ENCODE assay signal across 19 cellular contexts in genomic region chr7:27920281-27920946, GRCh38.
DNase-seq lines count a peak whose midpoint lies in the region; ATAC-seq and TF ChIP-seq lines count a peak whose summit lies in the region.
"Had no signal": no experiment of that assay in that cellular context is flagged by ENCODE, and none has a peak within 500 bp of the region (broad histone marks: within the 10 kb centered on the region; RNA-seq: fewer than 3 reads in every experiment).

No MANE protein-coding gene starts in this region.

- H3K4me1 ChIP-seq in DOHH2 (ENCODE audit: control insufficient read depth, low read length): peaks cover 81% of the 10 kb centered on the region
- H3K4me1 ChIP-seq in KMS-11 (ENCODE audit: low read depth, poor library complexity, severe bottlenecking): peaks cover 11% of the 10 kb centered on the region
- peaks cover 29% of the 10 kb centered on the region for H3K4me1 ChIP-seq in neural progenitor cell

- no peaks in the 10 kb centered on the region for H3K9me2 ChIP-seq in DOHH2 (replicated peaks; ENCODE audit: control insufficient read depth, low read length)

- peaks cover 12% of the 10 kb centered on the region for H3K36me3 ChIP-seq in DOHH2 (ENCODE audit: control insufficient read depth, low read length)
- H3K36me3 ChIP-seq in KMS-11 (ENCODE audit: insufficient read depth): no peaks in the 10 kb centered on the region
- no peaks in the 10 kb centered on the region for H3K36me3 ChIP-seq in neural progenitor cell
- H3K36me3 ChIP-seq: esophagus muscularis mucosa, HAP-1, tibial artery had no signal

- H3K36me3 Mint-ChIP-seq in WTC11: peaks cover 13% of the 10 kb centered on the region
- H3K36me3 Mint-ChIP-seq in neural progenitor cell: no peaks in the 10 kb centered on the region

- POLR2A ChIA-PET in WTC11 (lab: Charles Lee): no interaction called here

- TF ChIP-seq CTCF in DOHH2 (IDR thresholded peaks at IDR 0.05; ENCODE audit: low read depth, low read length, poor library complexity, severe bottlenecking) (no peak), KMS-11 (conservative IDR thresholded peaks at IDR 0.05; ENCODE audit: low read depth, low read length) (no peak), WTC11 (IDR thresholded peaks at IDR 0.05) (no peak), neural progenitor cell (IDR thresholded peaks at IDR 0.05) (no peak)

- H3K27ac Mint-ChIP-seq in WTC11 (peak overlapping the region; percentile 24; the same call in 1 of the 2 replicates), neural progenitor cell (no peak overlapping the region)
- H3K27ac Mint-ChIP-seq: activated B cell treated with CpG ODN at 0.5 μM for 24 hours; activated CD8-positive, alpha-beta T cell treated with anti-CD3 and anti-CD28 coated beads, Interleukin-2, amount 10 ng/mL, durations not matched to agents 7 days and 5 days; activated T-cell treated with anti-CD3 and anti-CD28 coated beads, Interleukin-2, amount 50 U/mL, for 24 hours; CD4-positive, CD25-positive, alpha-beta regulatory T cell; naive thymus-derived CD8-positive, alpha-beta T cell had no signal

- peak overlapping the region; percentile 77 for H3K4me2 ChIP-seq in DOHH2 (ENCODE audit: low read length)
- H3K4me2 ChIP-seq in KMS-11: peak overlapping the region; percentile 41
- H3K4me2 ChIP-seq in neural progenitor cell: peak overlapping the region; percentile 65

- H3K9ac ChIP-seq in KMS-11: no peak overlapping the region
- no peak overlapping the region for H3K9ac ChIP-seq in neural progenitor cell

- DNase-seq in WTC11 (ENCODE audit: low spot score) (no peak), neural progenitor cell (ENCODE audit: low spot score) (no peak), putamen (ENCODE audit: low spot score) (no peak), posterior vena cava (ENCODE audit: low spot score) (no peak), NCI-H345 (lab: John Stamatoyannopoulos, UW) (no peak)
- DNase-seq: activated B cell treated with CpG ODN at 0.5 μM for 24 hours; activated naive CD4-positive, alpha-beta T cell; activated T-cell treated with anti-CD3 and anti-CD28 coated beads, Interleukin-2, amount 50 U/mL, for 24 hours; stimulated activated naive CD4-positive, alpha-beta T cell treated with Interleukin-2 at 50 U/mL for 16 hours; tibial artery had no signal

- H3K27me3 ChIP-seq in DOHH2 (ENCODE audit: control insufficient read depth, low read length) (no peaks in the 10 kb centered on the region), KMS-11 (ENCODE audit: insufficient read depth, low read depth) (no peaks in the 10 kb centered on the region), neural progenitor cell (no peaks in the 10 kb centered on the region)
- H3K27me3 ChIP-seq: esophagus muscularis mucosa, tibial artery had no signal

- intact Hi-C loops in posterior vena cava (cut with DNase I): no loop called here

- H3K4me3 ChIP-seq in DOHH2 (ENCODE audit: low read length) (peak overlapping the region; percentile 56), KMS-11 (IDR thresholded peaks at IDR 0.05; ENCODE audit: insufficient read depth, low read depth, low read length) (no peak overlapping the region), neural progenitor cell (no peak overlapping the region)
- H3K4me3 ChIP-seq: esophagus muscularis mucosa, GM12878, HAP-1, tibial artery had no signal

- peaks cover 24% of the 10 kb centered on the region for H3F3A ChIP-seq in DOHH2 (ENCODE audit: control insufficient read depth, insufficient read depth)
- no peaks in the 10 kb centered on the region for H3F3A ChIP-seq in neural progenitor cell (ENCODE audit: low read depth)

- H4K20me1 ChIP-seq in DOHH2 (ENCODE audit: control insufficient read depth, insufficient read depth, low read depth, low read length) (no peaks in the 10 kb centered on the region), KMS-11 (ENCODE audit: insufficient read depth) (no peaks in the 10 kb centered on the region), neural progenitor cell (ENCODE audit: low read depth) (no peaks in the 10 kb centered on the region)

- no peak overlapping the region for H3K4me3 Mint-ChIP-seq in WTC11
- H3K4me3 Mint-ChIP-seq in neural progenitor cell: no peak overlapping the region
- H3K4me3 Mint-ChIP-seq: activated B cell treated with CpG ODN at 0.5 μM for 24 hours; activated CD8-positive, alpha-beta T cell treated with anti-CD3 and anti-CD28 coated beads, Interleukin-2, amount 10 ng/mL, durations not matched to agents 7 days and 5 days; activated T-cell treated with anti-CD3 and anti-CD28 coated beads, Interleukin-2, amount 50 U/mL, for 24 hours; CD4-positive, CD25-positive, alpha-beta regulatory T cell; naive thymus-derived CD8-positive, alpha-beta T cell had no signal

- H3K79me2 ChIP-seq in DOHH2 (ENCODE audit: control insufficient read depth, low read length): peaks cover 46% of the 10 kb centered on the region
- H3K79me2 ChIP-seq in KMS-11 (ENCODE audit: insufficient read depth, low read depth): no peaks in the 10 kb centered on the region
- no peaks in the 10 kb centered on the region for H3K79me2 ChIP-seq in neural progenitor cell (ENCODE audit: low read depth)

- H3K9me3 ChIP-seq in DOHH2 (ENCODE audit: control insufficient read depth, insufficient read depth, low read length) (no peaks in the 10 kb centered on the region), neural progenitor cell (ENCODE audit: low read depth) (no peaks in the 10 kb centered on the region)
- H3K9me3 ChIP-seq: esophagus muscularis mucosa, HAP-1, tibial artery had no signal

- CTCF ChIA-PET in WTC11 (lab: Charles Lee): interaction anchor here (0.7 to 3.6 kb wide), 15 partner anchors 10 to 724 kb away, joined by 3 to 17 read pairs (median 4); no protein-coding TSS in a partner anchor

- peak overlapping the region; percentile 62 for H3K27ac ChIP-seq in DOHH2 (ENCODE audit: low read depth, low read length)
- H3K27ac ChIP-seq in KMS-11: no peak overlapping the region
- H3K27ac ChIP-seq in neural progenitor cell: no peak overlapping the region
- H3K27ac ChIP-seq: esophagus muscularis mucosa, tibial artery had no signal

- H3K4me1 Mint-ChIP-seq in WTC11: peaks cover 47% of the 10 kb centered on the region
- H3K4me1 Mint-ChIP-seq in neural progenitor cell: peaks cover 12% of the 10 kb centered on the region

- H2AFZ ChIP-seq in KMS-11 (ENCODE audit: low read depth) (no peak overlapping the region), neural progenitor cell (replicated peaks) (no peak overlapping the region)

- ATAC-seq in WTC11 (no peak), HG03025 (IDR thresholded peaks at IDR 0.05; ENCODE audit: low FRiP score, unreplicated experiment) (no peak)
- ATAC-seq: activated CD8-positive, alpha-beta T cell treated with anti-CD3 and anti-CD28 coated beads, Interleukin-2, amount 10 ng/mL, durations not matched to agents 7 days and 5 days; naive thymus-derived CD8-positive, alpha-beta T cell had no signal

- H3K27me3 Mint-ChIP-seq in WTC11 (ENCODE audit: low read depth) (no peaks in the 10 kb centered on the region; the same call in 1 of the 2 replicates), neural progenitor cell (ENCODE audit: insufficient read depth, low read depth) (peaks cover 2% of the 10 kb centered on the region)
- H3K27me3 Mint-ChIP-seq: activated B cell treated with CpG ODN at 0.5 μM for 24 hours; activated T-cell treated with anti-CD3 and anti-CD28 coated beads, Interleukin-2, amount 50 U/mL, for 24 hours; CD4-positive, CD25-positive, alpha-beta regulatory T cell; naive thymus-derived CD8-positive, alpha-beta T cell had no signal

- peaks cover 10% of the 10 kb centered on the region for H3K9me3 Mint-ChIP-seq in WTC11
- peaks cover 6% of the 10 kb centered on the region for H3K9me3 Mint-ChIP-seq in neural progenitor cell
- H3K9me3 Mint-ChIP-seq: activated B cell treated with CpG ODN at 0.5 μM for 24 hours; activated T-cell treated with anti-CD3 and anti-CD28 coated beads, Interleukin-2, amount 50 U/mL, for 24 hours; CD4-positive, CD25-positive, alpha-beta regulatory T cell had no signal

TF ChIP-seq in WTC11, 78 proteins besides CTCF, POLR2A, EP300 and RAD21:
- TF ChIP-seq ZBTB43 (CRISPR knock-in tag; IDR thresholded peaks at IDR 0.05) (no peak), RORB (CRISPR knock-in tag; IDR thresholded peaks at IDR 0.05) (no peak)
